In the genomic region with DNA sequence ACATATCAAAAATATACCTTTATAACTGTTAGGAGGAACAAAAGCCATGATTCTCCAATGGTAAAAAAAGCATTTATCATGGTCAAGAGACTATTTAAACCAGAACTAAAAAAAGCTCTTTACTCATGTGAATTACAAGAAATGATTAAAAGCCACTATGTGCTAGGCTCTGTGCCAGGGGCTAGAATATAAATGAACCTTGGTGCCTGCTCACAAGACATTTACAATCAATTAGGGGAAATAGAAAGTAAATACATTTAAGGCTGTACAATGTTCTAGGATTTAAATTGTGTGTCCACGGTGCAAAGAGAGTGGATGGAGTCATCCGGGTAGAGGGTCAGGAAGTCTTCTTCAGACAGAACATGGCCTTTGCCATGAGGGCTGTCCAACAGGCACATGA, we compare ENCODE assay signal across 22 cellular contexts.
DNase-seq lines count a peak whose midpoint lies in the region; ATAC-seq and TF ChIP-seq lines count a peak whose summit lies in the region.
"Had no signal": no experiment of that assay in that cellular context is flagged by ENCODE, and none has a peak within 500 bp of the region (broad histone marks: within the 10 kb centered on the region; RNA-seq: fewer than 3 reads in every experiment).

No MANE protein-coding gene starts in this region.

- DNase-seq in left ventricle myocardium superior (no peak), cardiac septum (ENCODE audit: low spot score) (no peak), left lobe of liver (ENCODE audit: low spot score) (no peak), vagina (ENCODE audit: extremely low spot score in 2 of 2) (no peak), neuronal stem cell (ENCODE audit: low spot score) (no peak), NCI-H128 (lab: John Stamatoyannopoulos, UW; ENCODE audit: unreplicated experiment) (no peak)
- DNase-seq in activated T-helper 1 cell treated with anti-CD3 and anti-CD28 coated beads, Interleukin-12 subunit alpha, Interleukin-12 subunit beta, Interleukin-2, Interleukin-4 antibody, amounts not matched to agents 30 ng/mL and 10 ng/mL and 1 ng/mL, durations not matched to agents 14 hours and 24 hours and 36 hours (ENCODE audit: low spot score) = no peak
- DNase-seq: activated CD4-positive, alpha-beta T cell treated with anti-CD3 and anti-CD28 coated beads, Interleukin-2, amount 10 ng/mL, durations not matched to agents 24 days and 14 days; activated CD8-positive, alpha-beta memory T cell treated with anti-CD3 and anti-CD28 coated beads, Interleukin-2, amount 10 ng/mL, durations not matched to agents 7 days and 5 days; CD4-positive, alpha-beta T cell; cortex of kidney; DMS79; hippocampal formation; islet precursor cell; KBM-7; naive thymus-derived CD4-positive, alpha-beta T cell; PC-9; stimulated activated CD4-positive, alpha-beta T cell treated with anti-CD3 and anti-CD28 coated beads, Interleukin-2, amount 100 ng/mL, for 24 hours; stimulated activated naive B cell treated with anti-CD40 and anti-IgM and Interleukin-4, amounts not matched to agents 10 μg/mL and 1 μg/mL and 100 μg/mL, for 72 hours had no signal

- H3K27me3 Mint-ChIP-seq in activated T-helper 1 cell treated with anti-CD3 and anti-CD28 coated beads, Interleukin-12 subunit alpha, Interleukin-12 subunit beta, Interleukin-2, Interleukin-4 antibody, amounts not matched to agents 30 ng/mL and 10 ng/mL and 1 ng/mL, durations not matched to agents 14 hours and 24 hours and 36 hours (ENCODE audit: insufficient read depth) = no peaks in the 10 kb centered on the region
- H3K27me3 Mint-ChIP-seq: activated CD4-positive, alpha-beta T cell treated with anti-CD3 and anti-CD28 coated beads, Interleukin-2, amount 10 ng/mL, durations not matched to agents 24 days and 14 days; activated CD8-positive, alpha-beta memory T cell treated with anti-CD3 and anti-CD28 coated beads, Interleukin-2, amount 10 ng/mL, durations not matched to agents 7 days and 5 days; CD4-positive, alpha-beta T cell; memory B cell; naive thymus-derived CD4-positive, alpha-beta T cell; stimulated activated naive B cell treated with anti-CD40 and anti-IgM and Interleukin-4, amounts not matched to agents 10 μg/mL and 1 μg/mL and 100 μg/mL, for 72 hours had no signal

- no peak overlapping the region for H2BK5ac ChIP-seq in neuronal stem cell (ENCODE audit: low read length)

- TF ChIP-seq POLR2A in vagina (IDR thresholded peaks at IDR 0.05) = no peak

- H3K4ac ChIP-seq in neuronal stem cell (ENCODE audit: low read length) = no peak overlapping the region

- intact Hi-C loops in left ventricle myocardium superior (cut with micrococcal nuclease) = no loop called here
- intact Hi-C loops in cardiac septum (cut with DNase I) = no loop called here
- intact Hi-C loops in activated T-helper 1 cell treated with anti-CD3 and anti-CD28 coated beads, Interleukin-12 subunit alpha, Interleukin-12 subunit beta, Interleukin-2, Interleukin-4 antibody, amounts not matched to agents 30 ng/mL and 10 ng/mL and 1 ng/mL, durations not matched to agents 14 hours and 24 hours and 36 hours (cut with micrococcal nuclease) = no loop called here
- intact Hi-C loops in vagina (cut with DNase I) = no loop called here

- H3K27me3 ChIP-seq in vagina (no peaks in the 10 kb centered on the region), neuronal stem cell (ENCODE audit: control insufficient read depth in 3 of 3, insufficient read depth in 3 of 3, low read depth in 1 of 3, low read length in 3 of 3) (no peaks in the 10 kb centered on the region)
- H3K27me3 ChIP-seq: tibial nerve had no signal

- H3K79me1 ChIP-seq in neuronal stem cell (ENCODE audit: low read depth, low read length) = no peaks in the 10 kb centered on the region

- TF ChIP-seq CTCF in vagina (IDR thresholded peaks at IDR 0.05) = no peak

- peaks cover 14% of the 10 kb centered on the region for H3K9me3 Mint-ChIP-seq in activated T-helper 1 cell treated with anti-CD3 and anti-CD28 coated beads, Interleukin-12 subunit alpha, Interleukin-12 subunit beta, Interleukin-2, Interleukin-4 antibody, amounts not matched to agents 30 ng/mL and 10 ng/mL and 1 ng/mL, durations not matched to agents 14 hours and 24 hours and 36 hours

- no peak overlapping the region for H2BK120ac ChIP-seq in neuronal stem cell (ENCODE audit: low read depth, low read length)

- H3K27ac Mint-ChIP-seq in activated T-helper 1 cell treated with anti-CD3 and anti-CD28 coated beads, Interleukin-12 subunit alpha, Interleukin-12 subunit beta, Interleukin-2, Interleukin-4 antibody, amounts not matched to agents 30 ng/mL and 10 ng/mL and 1 ng/mL, durations not matched to agents 14 hours and 24 hours and 36 hours = peak overlapping the region; percentile 14
- H3K27ac Mint-ChIP-seq: activated CD8-positive, alpha-beta memory T cell treated with anti-CD3 and anti-CD28 coated beads, Interleukin-2, amount 10 ng/mL, durations not matched to agents 7 days and 5 days; activated T-helper 2 cell treated with anti-CD3 and anti-CD28 coated beads, Interferon-gamma antibody, Interleukin-2, Interleukin-4, amounts not matched to agents 10 μg/mL and 5 μg/mL and 100 μg/mL, durations not matched to agents 14 hours and 24 hours and 36 hours; CD4-positive, alpha-beta T cell; memory B cell; stimulated activated naive B cell treated with anti-CD40 and anti-IgM and Interleukin-4, amounts not matched to agents 10 μg/mL and 1 μg/mL and 100 μg/mL, for 72 hours had no signal

- H3K27ac ChIP-seq in vagina (peak overlapping the region; percentile 27), neuronal stem cell (replicated peaks; ENCODE audit: low read length) (no peak overlapping the region)
- H3K27ac ChIP-seq: PC-9 had no signal

- H3K36me3 ChIP-seq in vagina (no peaks in the 10 kb centered on the region), neuronal stem cell (replicated peaks in 1 of 2; ENCODE audit: control insufficient read depth in 2 of 2, insufficient read depth in 2 of 2, low read length in 2 of 2) (no peaks in the 10 kb centered on the region)

- no peak overlapping the region for H2AFZ ChIP-seq in neuronal stem cell (ENCODE audit: low read length)
- H2AFZ ChIP-seq: PC-9 had no signal

- no peak overlapping the region for H3K18ac ChIP-seq in neuronal stem cell (ENCODE audit: low read length)

- H3K4me3 Mint-ChIP-seq in activated T-helper 1 cell treated with anti-CD3 and anti-CD28 coated beads, Interleukin-12 subunit alpha, Interleukin-12 subunit beta, Interleukin-2, Interleukin-4 antibody, amounts not matched to agents 30 ng/mL and 10 ng/mL and 1 ng/mL, durations not matched to agents 14 hours and 24 hours and 36 hours = no peak overlapping the region
- H3K4me3 Mint-ChIP-seq: activated CD4-positive, alpha-beta T cell treated with anti-CD3 and anti-CD28 coated beads, Interleukin-2, amount 10 ng/mL, durations not matched to agents 24 days and 14 days; activated CD8-positive, alpha-beta memory T cell treated with anti-CD3 and anti-CD28 coated beads, Interleukin-2, amount 10 ng/mL, durations not matched to agents 7 days and 5 days; CD4-positive, alpha-beta T cell; memory B cell; naive thymus-derived CD4-positive, alpha-beta T cell; stimulated activated naive B cell treated with anti-CD40 and anti-IgM and Interleukin-4, amounts not matched to agents 10 μg/mL and 1 μg/mL and 100 μg/mL, for 72 hours had no signal

- H3K23ac ChIP-seq in neuronal stem cell (ENCODE audit: low read depth, low read length, poor library complexity) = no peak overlapping the region

- no peaks in the 10 kb centered on the region for H3K4me1 Mint-ChIP-seq in activated T-helper 1 cell treated with anti-CD3 and anti-CD28 coated beads, Interleukin-12 subunit alpha, Interleukin-12 subunit beta, Interleukin-2, Interleukin-4 antibody, amounts not matched to agents 30 ng/mL and 10 ng/mL and 1 ng/mL, durations not matched to agents 14 hours and 24 hours and 36 hours (ENCODE audit: low read depth)

- ATAC-seq in left ventricle myocardium superior (peak; percentile 17), left lobe of liver (peak; percentile 47)
- ATAC-seq: activated CD8-positive, alpha-beta memory T cell treated with anti-CD3 and anti-CD28 coated beads, Interleukin-2, amount 10 ng/mL, durations not matched to agents 7 days and 5 days; naive thymus-derived CD4-positive, alpha-beta T cell; stimulated activated naive B cell treated with anti-CD40 and anti-IgM and Interleukin-4, amounts not matched to agents 10 μg/mL and 1 μg/mL and 100 μg/mL, for 72 hours had no signal

- H2AK5ac ChIP-seq in neuronal stem cell (ENCODE audit: low read depth, low read length) = no peak overlapping the region

- H3K4me2 ChIP-seq in neuronal stem cell (ENCODE audit: insufficient read depth, low read length, poor library complexity, severe bottlenecking) = no peak overlapping the region
- H3K4me2 ChIP-seq: PC-9 had no signal

- no peak overlapping the region for H4K91ac ChIP-seq in neuronal stem cell (ENCODE audit: low read depth, low read length, poor library complexity)

- no peak overlapping the region for H2BK12ac ChIP-seq in neuronal stem cell (ENCODE audit: low read length)

- no peak overlapping the region for H3K14ac ChIP-seq in neuronal stem cell (ENCODE audit: low read length)

- WGBS in neuronal stem cell (ENCODE audit: extremely low coverage in 2 of 2, insufficient read length in 2 of 2, insufficient replicate concordance in 1 of 2), 2 donors = no CpG with 5 or more reads among the region's 2 CpGs

- peaks cover 7% of the 10 kb centered on the region for H3K4me1 ChIP-seq in vagina
- no peaks in the 10 kb centered on the region for H3K4me1 ChIP-seq in neuronal stem cell (ENCODE audit: control insufficient read depth in 2 of 2, insufficient read depth in 1 of 2, low read depth in 1 of 2, low read length in 2 of 2)

- no peak overlapping the region for H3K9ac ChIP-seq in neuronal stem cell (ENCODE audit: low read depth, low read length, poor library complexity)

- peaks cover 61% of the 10 kb centered on the region for H3K36me3 Mint-ChIP-seq in activated T-helper 1 cell treated with anti-CD3 and anti-CD28 coated beads, Interleukin-12 subunit alpha, Interleukin-12 subunit beta, Interleukin-2, Interleukin-4 antibody, amounts not matched to agents 30 ng/mL and 10 ng/mL and 1 ng/mL, durations not matched to agents 14 hours and 24 hours and 36 hours (ENCODE audit: low read depth)

- H3K4me3 ChIP-seq in vagina (no peak overlapping the region), neuronal stem cell (ENCODE audit: low read length in 2 of 2) (no peak overlapping the region)
- H3K4me3 ChIP-seq: PC-9, tibial nerve had no signal

- no peak overlapping the region for H4K8ac ChIP-seq in neuronal stem cell (ENCODE audit: low read depth, low read length)

- no peak overlapping the region for H2BK15ac ChIP-seq in neuronal stem cell (ENCODE audit: low read length)

- no peaks in the 10 kb centered on the region for H3K9me3 ChIP-seq in vagina
- H3K9me3 ChIP-seq in neuronal stem cell (replicated peaks in 1 of 2; ENCODE audit: control insufficient read depth in 2 of 2, insufficient read depth in 1 of 2, low read depth in 1 of 2, low read length in 2 of 2) = no peaks in the 10 kb centered on the region
